ENCODE assay signal across 1 cellular context in the genomic region with DNA sequence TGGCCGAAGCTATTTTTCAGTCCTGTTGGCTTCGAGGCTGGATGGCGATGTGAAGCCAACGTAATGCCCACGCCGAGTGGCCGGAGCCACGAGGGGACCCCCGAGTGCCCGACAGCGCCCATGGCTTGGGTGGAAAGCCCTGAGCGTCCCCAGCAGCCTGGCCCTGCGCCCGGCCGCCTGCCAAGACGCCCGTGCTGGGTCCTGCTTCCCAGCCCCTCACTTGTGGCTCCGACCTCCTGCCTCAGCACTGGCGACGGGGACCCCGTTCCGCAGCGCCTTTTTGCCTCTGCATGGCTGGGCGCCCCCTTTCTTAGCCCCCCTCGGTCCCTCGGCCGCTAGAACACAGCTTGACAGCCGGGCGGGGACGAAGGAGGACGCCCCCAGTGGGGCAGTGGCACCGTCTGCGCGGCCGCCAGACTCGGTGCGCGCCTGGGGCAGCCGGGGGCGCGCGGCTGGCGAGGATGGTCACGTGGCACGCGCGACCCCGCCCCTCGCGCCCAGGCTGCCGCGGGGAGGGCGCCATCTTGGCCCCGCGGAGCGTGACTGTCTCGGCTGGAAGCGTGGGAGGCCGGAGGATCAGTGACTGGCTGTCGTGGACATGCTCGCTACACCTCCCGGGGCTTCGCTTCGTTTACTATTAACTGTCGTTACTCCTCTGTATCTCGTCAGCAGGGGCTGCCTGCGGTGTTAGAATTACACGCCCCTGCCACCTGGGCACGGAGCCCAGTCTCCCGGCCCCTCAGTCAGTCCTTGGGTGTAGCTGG.
TF ChIP-seq lines count a peak whose summit lies in the region.

No MANE protein-coding gene starts in this region.

TF ChIP-seq in WTC11, 78 proteins besides CTCF, POLR2A, EP300 and RAD21 (continued from another document):
- no peak for TF ChIP-seq ZNF396 (CRISPR knock-in tag; IDR thresholded peaks at IDR 0.05; ENCODE audit: borderline replicate concordance)
- TF ChIP-seq IRF2 (CRISPR knock-in tag; IDR thresholded peaks at IDR 0.05; ENCODE audit: borderline replicate concordance, low read depth): no peak
- TF ChIP-seq, protein P1, sequence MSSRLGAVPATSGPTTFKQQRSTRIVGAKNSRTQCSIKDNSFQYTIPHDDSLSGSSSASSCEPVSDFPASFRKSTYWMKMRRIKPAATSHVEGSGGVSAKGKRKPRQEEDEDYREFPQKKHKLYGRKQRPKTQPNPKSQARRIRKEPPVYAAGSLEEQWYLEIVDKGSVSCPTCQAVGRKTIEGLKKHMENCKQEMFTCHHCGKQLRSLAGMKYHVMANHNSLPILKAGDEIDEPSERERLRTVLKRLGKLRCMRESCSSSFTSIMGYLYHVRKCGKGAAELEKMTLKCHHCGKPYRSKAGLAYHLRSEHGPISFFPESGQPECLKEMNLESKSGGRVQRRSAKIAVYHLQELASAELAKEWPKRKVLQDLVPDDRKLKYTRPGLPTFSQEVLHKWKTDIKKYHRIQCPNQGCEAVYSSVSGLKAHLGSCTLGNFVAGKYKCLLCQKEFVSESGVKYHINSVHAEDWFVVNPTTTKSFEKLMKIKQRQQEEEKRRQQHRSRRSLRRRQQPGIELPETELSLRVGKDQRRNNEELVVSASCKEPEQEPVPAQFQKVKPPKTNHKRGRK (CRISPR knock-in tag; IDR thresholded peaks at IDR 0.05; ENCODE audit: borderline replicate concordance): no peak
- no peak for TF ChIP-seq PRRX2 (CRISPR knock-in tag; IDR thresholded peaks at IDR 0.05)
- TF ChIP-seq NR1H2 (CRISPR knock-in tag; IDR thresholded peaks at IDR 0.05): no peak
- peak; percentile 88; the same call in 1 of the 2 replicates for TF ChIP-seq TEAD1 (CRISPR knock-in tag; IDR thresholded peaks at IDR 0.05)
- TF ChIP-seq, protein P2, sequence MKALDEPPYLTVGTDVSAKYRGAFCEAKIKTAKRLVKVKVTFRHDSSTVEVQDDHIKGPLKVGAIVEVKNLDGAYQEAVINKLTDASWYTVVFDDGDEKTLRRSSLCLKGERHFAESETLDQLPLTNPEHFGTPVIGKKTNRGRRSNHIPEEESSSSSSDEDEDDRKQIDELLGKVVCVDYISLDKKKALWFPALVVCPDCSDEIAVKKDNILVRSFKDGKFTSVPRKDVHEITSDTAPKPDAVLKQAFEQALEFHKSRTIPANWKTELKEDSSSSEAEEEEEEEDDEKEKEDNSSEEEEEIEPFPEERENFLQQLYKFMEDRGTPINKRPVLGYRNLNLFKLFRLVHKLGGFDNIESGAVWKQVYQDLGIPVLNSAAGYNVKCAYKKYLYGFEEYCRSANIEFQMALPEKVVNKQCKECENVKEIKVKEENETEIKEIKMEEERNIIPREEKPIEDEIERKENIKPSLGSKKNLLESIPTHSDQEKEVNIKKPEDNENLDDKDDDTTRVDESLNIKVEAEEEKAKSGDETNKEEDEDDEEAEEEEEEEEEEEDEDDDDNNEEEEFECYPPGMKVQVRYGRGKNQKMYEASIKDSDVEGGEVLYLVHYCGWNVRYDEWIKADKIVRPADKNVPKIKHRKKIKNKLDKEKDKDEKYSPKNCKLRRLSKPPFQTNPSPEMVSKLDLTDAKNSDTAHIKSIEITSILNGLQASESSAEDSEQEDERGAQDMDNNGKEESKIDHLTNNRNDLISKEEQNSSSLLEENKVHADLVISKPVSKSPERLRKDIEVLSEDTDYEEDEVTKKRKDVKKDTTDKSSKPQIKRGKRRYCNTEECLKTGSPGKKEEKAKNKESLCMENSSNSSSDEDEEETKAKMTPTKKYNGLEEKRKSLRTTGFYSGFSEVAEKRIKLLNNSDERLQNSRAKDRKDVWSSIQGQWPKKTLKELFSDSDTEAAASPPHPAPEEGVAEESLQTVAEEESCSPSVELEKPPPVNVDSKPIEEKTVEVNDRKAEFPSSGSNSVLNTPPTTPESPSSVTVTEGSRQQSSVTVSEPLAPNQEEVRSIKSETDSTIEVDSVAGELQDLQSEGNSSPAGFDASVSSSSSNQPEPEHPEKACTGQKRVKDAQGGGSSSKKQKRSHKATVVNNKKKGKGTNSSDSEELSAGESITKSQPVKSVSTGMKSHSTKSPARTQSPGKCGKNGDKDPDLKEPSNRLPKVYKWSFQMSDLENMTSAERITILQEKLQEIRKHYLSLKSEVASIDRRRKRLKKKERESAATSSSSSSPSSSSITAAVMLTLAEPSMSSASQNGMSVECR (CRISPR knock-in tag; IDR thresholded peaks at IDR 0.05; ENCODE audit: borderline replicate concordance): peak; percentile 96; the same call in 1 of the 2 replicates
- TF ChIP-seq MYBL2 (CRISPR knock-in tag; IDR thresholded peaks at IDR 0.05): no peak
- TF ChIP-seq, protein P3, sequence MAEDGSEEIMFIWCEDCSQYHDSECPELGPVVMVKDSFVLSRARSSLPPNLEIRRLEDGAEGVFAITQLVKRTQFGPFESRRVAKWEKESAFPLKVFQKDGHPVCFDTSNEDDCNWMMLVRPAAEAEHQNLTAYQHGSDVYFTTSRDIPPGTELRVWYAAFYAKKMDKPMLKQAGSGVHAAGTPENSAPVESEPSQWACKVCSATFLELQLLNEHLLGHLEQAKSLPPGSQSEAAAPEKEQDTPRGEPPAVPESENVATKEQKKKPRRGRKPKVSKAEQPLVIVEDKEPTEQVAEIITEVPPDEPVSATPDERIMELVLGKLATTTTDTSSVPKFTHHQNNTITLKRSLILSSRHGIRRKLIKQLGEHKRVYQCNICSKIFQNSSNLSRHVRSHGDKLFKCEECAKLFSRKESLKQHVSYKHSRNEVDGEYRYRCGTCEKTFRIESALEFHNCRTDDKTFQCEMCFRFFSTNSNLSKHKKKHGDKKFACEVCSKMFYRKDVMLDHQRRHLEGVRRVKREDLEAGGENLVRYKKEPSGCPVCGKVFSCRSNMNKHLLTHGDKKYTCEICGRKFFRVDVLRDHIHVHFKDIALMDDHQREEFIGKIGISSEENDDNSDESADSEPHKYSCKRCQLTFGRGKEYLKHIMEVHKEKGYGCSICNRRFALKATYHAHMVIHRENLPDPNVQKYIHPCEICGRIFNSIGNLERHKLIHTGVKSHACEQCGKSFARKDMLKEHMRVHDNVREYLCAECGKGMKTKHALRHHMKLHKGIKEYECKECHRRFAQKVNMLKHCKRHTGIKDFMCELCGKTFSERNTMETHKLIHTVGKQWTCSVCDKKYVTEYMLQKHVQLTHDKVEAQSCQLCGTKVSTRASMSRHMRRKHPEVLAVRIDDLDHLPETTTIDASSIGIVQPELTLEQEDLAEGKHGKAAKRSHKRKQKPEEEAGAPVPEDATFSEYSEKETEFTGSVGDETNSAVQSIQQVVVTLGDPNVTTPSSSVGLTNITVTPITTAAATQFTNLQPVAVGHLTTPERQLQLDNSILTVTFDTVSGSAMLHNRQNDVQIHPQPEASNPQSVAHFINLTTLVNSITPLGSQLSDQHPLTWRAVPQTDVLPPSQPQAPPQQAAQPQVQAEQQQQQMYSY (CRISPR knock-in tag; IDR thresholded peaks at IDR 0.05): peak; percentile 29; the same call in 1 of the 2 replicates
- TF ChIP-seq NFATC4 (CRISPR knock-in tag; IDR thresholded peaks at IDR 0.05): no peak
- TF ChIP-seq SOX15 (CRISPR knock-in tag; IDR thresholded peaks at IDR 0.05): no peak
- TF ChIP-seq, protein P4, sequence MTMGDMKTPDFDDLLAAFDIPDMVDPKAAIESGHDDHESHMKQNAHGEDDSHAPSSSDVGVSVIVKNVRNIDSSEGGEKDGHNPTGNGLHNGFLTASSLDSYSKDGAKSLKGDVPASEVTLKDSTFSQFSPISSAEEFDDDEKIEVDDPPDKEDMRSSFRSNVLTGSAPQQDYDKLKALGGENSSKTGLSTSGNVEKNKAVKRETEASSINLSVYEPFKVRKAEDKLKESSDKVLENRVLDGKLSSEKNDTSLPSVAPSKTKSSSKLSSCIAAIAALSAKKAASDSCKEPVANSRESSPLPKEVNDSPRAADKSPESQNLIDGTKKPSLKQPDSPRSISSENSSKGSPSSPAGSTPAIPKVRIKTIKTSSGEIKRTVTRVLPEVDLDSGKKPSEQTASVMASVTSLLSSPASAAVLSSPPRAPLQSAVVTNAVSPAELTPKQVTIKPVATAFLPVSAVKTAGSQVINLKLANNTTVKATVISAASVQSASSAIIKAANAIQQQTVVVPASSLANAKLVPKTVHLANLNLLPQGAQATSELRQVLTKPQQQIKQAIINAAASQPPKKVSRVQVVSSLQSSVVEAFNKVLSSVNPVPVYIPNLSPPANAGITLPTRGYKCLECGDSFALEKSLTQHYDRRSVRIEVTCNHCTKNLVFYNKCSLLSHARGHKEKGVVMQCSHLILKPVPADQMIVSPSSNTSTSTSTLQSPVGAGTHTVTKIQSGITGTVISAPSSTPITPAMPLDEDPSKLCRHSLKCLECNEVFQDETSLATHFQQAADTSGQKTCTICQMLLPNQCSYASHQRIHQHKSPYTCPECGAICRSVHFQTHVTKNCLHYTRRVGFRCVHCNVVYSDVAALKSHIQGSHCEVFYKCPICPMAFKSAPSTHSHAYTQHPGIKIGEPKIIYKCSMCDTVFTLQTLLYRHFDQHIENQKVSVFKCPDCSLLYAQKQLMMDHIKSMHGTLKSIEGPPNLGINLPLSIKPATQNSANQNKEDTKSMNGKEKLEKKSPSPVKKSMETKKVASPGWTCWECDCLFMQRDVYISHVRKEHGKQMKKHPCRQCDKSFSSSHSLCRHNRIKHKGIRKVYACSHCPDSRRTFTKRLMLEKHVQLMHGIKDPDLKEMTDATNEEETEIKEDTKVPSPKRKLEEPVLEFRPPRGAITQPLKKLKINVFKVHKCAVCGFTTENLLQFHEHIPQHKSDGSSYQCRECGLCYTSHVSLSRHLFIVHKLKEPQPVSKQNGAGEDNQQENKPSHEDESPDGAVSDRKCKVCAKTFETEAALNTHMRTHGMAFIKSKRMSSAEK (CRISPR knock-in tag; IDR thresholded peaks at IDR 0.05; ENCODE audit: borderline replicate concordance): no peak
- TF ChIP-seq NFYB (CRISPR knock-in tag; conservative IDR thresholded peaks at IDR 0.05; ENCODE audit: low read depth): no peak
- TF ChIP-seq CREB1 (CRISPR knock-in tag; IDR thresholded peaks at IDR 0.05): no peak
- TF ChIP-seq, protein P5, sequence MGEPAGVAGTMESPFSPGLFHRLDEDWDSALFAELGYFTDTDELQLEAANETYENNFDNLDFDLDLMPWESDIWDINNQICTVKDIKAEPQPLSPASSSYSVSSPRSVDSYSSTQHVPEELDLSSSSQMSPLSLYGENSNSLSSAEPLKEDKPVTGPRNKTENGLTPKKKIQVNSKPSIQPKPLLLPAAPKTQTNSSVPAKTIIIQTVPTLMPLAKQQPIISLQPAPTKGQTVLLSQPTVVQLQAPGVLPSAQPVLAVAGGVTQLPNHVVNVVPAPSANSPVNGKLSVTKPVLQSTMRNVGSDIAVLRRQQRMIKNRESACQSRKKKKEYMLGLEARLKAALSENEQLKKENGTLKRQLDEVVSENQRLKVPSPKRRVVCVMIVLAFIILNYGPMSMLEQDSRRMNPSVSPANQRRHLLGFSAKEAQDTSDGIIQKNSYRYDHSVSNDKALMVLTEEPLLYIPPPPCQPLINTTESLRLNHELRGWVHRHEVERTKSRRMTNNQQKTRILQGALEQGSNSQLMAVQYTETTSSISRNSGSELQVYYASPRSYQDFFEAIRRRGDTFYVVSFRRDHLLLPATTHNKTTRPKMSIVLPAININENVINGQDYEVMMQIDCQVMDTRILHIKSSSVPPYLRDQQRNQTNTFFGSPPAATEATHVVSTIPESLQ (CRISPR knock-in tag; IDR thresholded peaks at IDR 0.05): 0 out of 2 replicates have a peak, but pooled peaks have one; percentile 35
- no peak for TF ChIP-seq EMX1 (CRISPR knock-in tag; IDR thresholded peaks at IDR 0.05)
- no peak for TF ChIP-seq ELF4 (CRISPR knock-in tag; IDR thresholded peaks at IDR 0.05; ENCODE audit: low read depth)
- TF ChIP-seq, protein P6, sequence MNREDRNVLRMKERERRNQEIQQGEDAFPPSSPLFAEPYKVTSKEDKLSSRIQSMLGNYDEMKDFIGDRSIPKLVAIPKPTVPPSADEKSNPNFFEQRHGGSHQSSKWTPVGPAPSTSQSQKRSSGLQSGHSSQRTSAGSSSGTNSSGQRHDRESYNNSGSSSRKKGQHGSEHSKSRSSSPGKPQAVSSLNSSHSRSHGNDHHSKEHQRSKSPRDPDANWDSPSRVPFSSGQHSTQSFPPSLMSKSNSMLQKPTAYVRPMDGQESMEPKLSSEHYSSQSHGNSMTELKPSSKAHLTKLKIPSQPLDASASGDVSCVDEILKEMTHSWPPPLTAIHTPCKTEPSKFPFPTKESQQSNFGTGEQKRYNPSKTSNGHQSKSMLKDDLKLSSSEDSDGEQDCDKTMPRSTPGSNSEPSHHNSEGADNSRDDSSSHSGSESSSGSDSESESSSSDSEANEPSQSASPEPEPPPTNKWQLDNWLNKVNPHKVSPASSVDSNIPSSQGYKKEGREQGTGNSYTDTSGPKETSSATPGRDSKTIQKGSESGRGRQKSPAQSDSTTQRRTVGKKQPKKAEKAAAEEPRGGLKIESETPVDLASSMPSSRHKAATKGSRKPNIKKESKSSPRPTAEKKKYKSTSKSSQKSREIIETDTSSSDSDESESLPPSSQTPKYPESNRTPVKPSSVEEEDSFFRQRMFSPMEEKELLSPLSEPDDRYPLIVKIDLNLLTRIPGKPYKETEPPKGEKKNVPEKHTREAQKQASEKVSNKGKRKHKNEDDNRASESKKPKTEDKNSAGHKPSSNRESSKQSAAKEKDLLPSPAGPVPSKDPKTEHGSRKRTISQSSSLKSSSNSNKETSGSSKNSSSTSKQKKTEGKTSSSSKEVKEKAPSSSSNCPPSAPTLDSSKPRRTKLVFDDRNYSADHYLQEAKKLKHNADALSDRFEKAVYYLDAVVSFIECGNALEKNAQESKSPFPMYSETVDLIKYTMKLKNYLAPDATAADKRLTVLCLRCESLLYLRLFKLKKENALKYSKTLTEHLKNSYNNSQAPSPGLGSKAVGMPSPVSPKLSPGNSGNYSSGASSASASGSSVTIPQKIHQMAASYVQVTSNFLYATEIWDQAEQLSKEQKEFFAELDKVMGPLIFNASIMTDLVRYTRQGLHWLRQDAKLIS (CRISPR knock-in tag; IDR thresholded peaks at IDR 0.05; ENCODE audit: borderline replicate concordance): no peak
- no peak for TF ChIP-seq ATF1 (CRISPR knock-in tag; IDR thresholded peaks at IDR 0.05)
- no peak for TF ChIP-seq ZNF416 (CRISPR knock-in tag; IDR thresholded peaks at IDR 0.05)
- TF ChIP-seq CBFB (CRISPR knock-in tag; IDR thresholded peaks at IDR 0.05; ENCODE audit: low read depth): peak; percentile 87; the same call in 1 of the 2 replicates
- TF ChIP-seq, protein P7, sequence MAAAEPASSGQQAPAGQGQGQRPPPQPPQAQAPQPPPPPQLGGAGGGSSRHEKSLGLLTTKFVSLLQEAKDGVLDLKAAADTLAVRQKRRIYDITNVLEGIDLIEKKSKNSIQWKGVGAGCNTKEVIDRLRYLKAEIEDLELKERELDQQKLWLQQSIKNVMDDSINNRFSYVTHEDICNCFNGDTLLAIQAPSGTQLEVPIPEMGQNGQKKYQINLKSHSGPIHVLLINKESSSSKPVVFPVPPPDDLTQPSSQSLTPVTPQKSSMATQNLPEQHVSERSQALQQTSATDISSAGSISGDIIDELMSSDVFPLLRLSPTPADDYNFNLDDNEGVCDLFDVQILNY (CRISPR knock-in tag; IDR thresholded peaks at IDR 0.05): peak; percentile 92
- no peak; the same call in 1 of the 2 replicates for TF ChIP-seq ZNF232 (CRISPR knock-in tag; IDR thresholded peaks at IDR 0.05)
- TF ChIP-seq, protein P8, sequence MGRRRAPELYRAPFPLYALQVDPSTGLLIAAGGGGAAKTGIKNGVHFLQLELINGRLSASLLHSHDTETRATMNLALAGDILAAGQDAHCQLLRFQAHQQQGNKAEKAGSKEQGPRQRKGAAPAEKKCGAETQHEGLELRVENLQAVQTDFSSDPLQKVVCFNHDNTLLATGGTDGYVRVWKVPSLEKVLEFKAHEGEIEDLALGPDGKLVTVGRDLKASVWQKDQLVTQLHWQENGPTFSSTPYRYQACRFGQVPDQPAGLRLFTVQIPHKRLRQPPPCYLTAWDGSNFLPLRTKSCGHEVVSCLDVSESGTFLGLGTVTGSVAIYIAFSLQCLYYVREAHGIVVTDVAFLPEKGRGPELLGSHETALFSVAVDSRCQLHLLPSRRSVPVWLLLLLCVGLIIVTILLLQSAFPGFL (CRISPR knock-in tag; IDR thresholded peaks at IDR 0.05; ENCODE audit: borderline replicate concordance): no peak
- TF ChIP-seq TCF7 (CRISPR knock-in tag; IDR thresholded peaks at IDR 0.05; ENCODE audit: low read depth): no peak
- TF ChIP-seq SMAD3 (CRISPR knock-in tag; IDR thresholded peaks at IDR 0.05; ENCODE audit: borderline replicate concordance): no peak
- TF ChIP-seq TP53 (CRISPR knock-in tag; IDR thresholded peaks at IDR 0.05): peak; percentile 73
